Comparison of ENCODE assay signal across 16 cellular contexts in genomic region chr3:73493543-73494314, GRCh38.
DNase-seq lines count a peak whose midpoint lies in the region; TF ChIP-seq lines count a peak whose summit lies in the region.
"Had no signal": no experiment of that assay in that cellular context is flagged by ENCODE, and none has a peak within 500 bp of the region (broad histone marks: within the 10 kb centered on the region; RNA-seq: fewer than 3 reads in every experiment).

No MANE protein-coding gene starts in this region.

- H3K9ac ChIP-seq in fibroblast of lung (ENCODE audit: insufficient read depth, low read length) = no peak overlapping the region
- H3K9ac ChIP-seq in neural progenitor cell = no peak overlapping the region

- H3K4me3 Mint-ChIP-seq in neural progenitor cell = no peak overlapping the region
- H3K4me3 Mint-ChIP-seq: activated naive CD8-positive, alpha-beta T cell treated with anti-CD3 and anti-CD28 coated beads for 36 hours had no signal

- WGBS in hepatocyte (ENCODE audit: low lambda C conversion rate, missing lambda C conversion rate) = 73% methylated on average over 7 of the region's 7 CpGs

- intact Hi-C loops in dorsolateral prefrontal cortex (cut with DNase I) = no loop called here

- DNase-seq in Caki2 (ENCODE audit: low read depth) (peak; percentile 18), T1000 (lab: John Stamatoyannopoulos, UW) (peak; percentile 18), fibroblast of lung (ENCODE audit: low read depth in 2 of 2) (peak; percentile 46 to 91), neural progenitor cell (ENCODE audit: low spot score) (no peak), hepatocyte (ENCODE audit: low spot score) (no peak), dorsolateral prefrontal cortex (no peak)
- DNase-seq in activated naive CD4-positive, alpha-beta T cell treated with anti-CD3 and anti-CD28 coated beads, Interleukin-2, amount 50 U/mL, for 16 hours = no peak
- DNase-seq in stimulated activated CD4-positive, alpha-beta T cell treated with anti-CD3 and anti-CD28 coated beads, Interleukin-15, amount 100 ng/mL, for 24 hours = no peak
- DNase-seq: activated CD4-positive, alpha-beta T cell treated with anti-CD3 and anti-CD28 coated beads for 1 hour; activated naive CD8-positive, alpha-beta T cell treated with anti-CD3 and anti-CD28 coated beads for 36 hours; BE2C; glutamatergic neuron; nucleus accumbens; PC-3; SW 1271; upper lobe of left lung had no signal

- H2AFZ ChIP-seq in fibroblast of lung (ENCODE audit: low read length) = no peak overlapping the region
- H2AFZ ChIP-seq in neural progenitor cell (replicated peaks) = no peak overlapping the region
- H2AFZ ChIP-seq in hepatocyte = no peak overlapping the region

- H3K27me3 ChIP-seq in fibroblast of lung (ENCODE audit: control insufficient read depth, insufficient read depth, low read length) (no peaks in the 10 kb centered on the region), neural progenitor cell (no peaks in the 10 kb centered on the region), hepatocyte (no peaks in the 10 kb centered on the region), dorsolateral prefrontal cortex (no peaks in the 10 kb centered on the region)
- H3K27me3 ChIP-seq: BE2C, upper lobe of left lung had no signal

- no peaks in the 10 kb centered on the region for H3K36me3 Mint-ChIP-seq in neural progenitor cell
- H3K36me3 Mint-ChIP-seq: activated naive CD8-positive, alpha-beta T cell treated with anti-CD3 and anti-CD28 coated beads for 36 hours had no signal

- H3K4me1 Mint-ChIP-seq in neural progenitor cell = peaks cover 18% of the 10 kb centered on the region
- H3K4me1 Mint-ChIP-seq: activated naive CD8-positive, alpha-beta T cell treated with anti-CD3 and anti-CD28 coated beads for 36 hours had no signal

- H3K27me3 Mint-ChIP-seq in neural progenitor cell (ENCODE audit: insufficient read depth, low read depth) = no peaks in the 10 kb centered on the region

- H3K4me1 ChIP-seq in fibroblast of lung (ENCODE audit: control insufficient read depth, extremely low read depth, insufficient read depth, low read length) = peaks cover 6% of the 10 kb centered on the region
- peaks cover 3% of the 10 kb centered on the region for H3K4me1 ChIP-seq in neural progenitor cell
- H3K4me1 ChIP-seq in hepatocyte (ENCODE audit: insufficient read depth) = peaks cover 7% of the 10 kb centered on the region
- H3K4me1 ChIP-seq: BE2C had no signal

- H3K79me2 ChIP-seq in fibroblast of lung (ENCODE audit: control insufficient read depth, insufficient read depth, low read length) (no peaks in the 10 kb centered on the region), neural progenitor cell (ENCODE audit: low read depth) (no peaks in the 10 kb centered on the region), hepatocyte (peaks cover 77% of the 10 kb centered on the region)

- no peaks in the 10 kb centered on the region for H3K9me3 ChIP-seq in fibroblast of lung (ENCODE audit: control insufficient read depth, insufficient read depth, low read depth, low read length)
- no peaks in the 10 kb centered on the region for H3K9me3 ChIP-seq in neural progenitor cell (ENCODE audit: low read depth)
- no peaks in the 10 kb centered on the region for H3K9me3 ChIP-seq in hepatocyte (ENCODE audit: low read depth)
- H3K9me3 ChIP-seq: BE2C, upper lobe of left lung had no signal

- no peak overlapping the region for H3K4me3 ChIP-seq in fibroblast of lung (replicated peaks in 1 of 4; ENCODE audit: control extremely low read depth in 1 of 4, insufficient read depth in 1 of 4, low read depth in 3 of 4, low read length in 4 of 4)
- no peak overlapping the region for H3K4me3 ChIP-seq in neural progenitor cell
- no peak overlapping the region for H3K4me3 ChIP-seq in hepatocyte
- H3K4me3 ChIP-seq in dorsolateral prefrontal cortex = no peak overlapping the region
- H3K4me3 ChIP-seq: upper lobe of left lung had no signal

- H3K4me2 ChIP-seq in fibroblast of lung (ENCODE audit: extremely low read depth, insufficient read depth, low read length) = peak overlapping the region; percentile 54
- no peak overlapping the region for H3K4me2 ChIP-seq in neural progenitor cell
- no peak overlapping the region for H3K4me2 ChIP-seq in hepatocyte

- no peaks in the 10 kb centered on the region for H3K9me2 ChIP-seq in hepatocyte (replicated peaks; ENCODE audit: insufficient read depth)

- H4K20me1 ChIP-seq in fibroblast of lung (ENCODE audit: control insufficient read depth, extremely low read depth, insufficient read depth, low read length) (no peaks in the 10 kb centered on the region), neural progenitor cell (ENCODE audit: low read depth) (no peaks in the 10 kb centered on the region), hepatocyte (ENCODE audit: insufficient read depth, poor library complexity, severe bottlenecking) (peaks cover 22% of the 10 kb centered on the region)

- in situ Hi-C loops in Caki2 (cut with HindIII; ENCODE audit: low pct_unique_long_range_greater_than_20kb, low sequenced_read_pairs) = no loop called here

- no peaks in the 10 kb centered on the region for H3K36me3 ChIP-seq in fibroblast of lung (ENCODE audit: control insufficient read depth, insufficient read depth, low read length)
- no peaks in the 10 kb centered on the region for H3K36me3 ChIP-seq in neural progenitor cell
- H3K36me3 ChIP-seq in hepatocyte (replicated peaks; ENCODE audit: insufficient read depth, low read depth) = no peaks in the 10 kb centered on the region
- H3K36me3 ChIP-seq: BE2C, upper lobe of left lung had no signal

- peak overlapping the region; percentile 59 for H3K27ac ChIP-seq in fibroblast of lung (ENCODE audit: insufficient read depth, low read length)
- no peak overlapping the region for H3K27ac ChIP-seq in neural progenitor cell
- no peak overlapping the region for H3K27ac ChIP-seq in hepatocyte
- H3K27ac ChIP-seq in dorsolateral prefrontal cortex = no peak overlapping the region
- H3K27ac ChIP-seq: upper lobe of left lung had no signal

- TF ChIP-seq CTCF in fibroblast of lung (conservative IDR thresholded peaks at IDR 0.05 in 1 of 2, IDR thresholded peaks at IDR 0.05 in 1 of 2; ENCODE audit: low read depth in 1 of 2, low read length in 2 of 2) (no peak), neural progenitor cell (IDR thresholded peaks at IDR 0.05) (no peak), hepatocyte (IDR thresholded peaks at IDR 0.05; ENCODE audit: poor library complexity) (no peak), dorsolateral prefrontal cortex (IDR thresholded peaks at IDR 0.05 in 54 of 56, conservative IDR thresholded peaks at IDR 0.05 in 2 of 56; ENCODE audit: low read depth in 1 of 56, partially characterized antibody in 56 of 56) (no peak)

- no peaks in the 10 kb centered on the region for H3K9me3 Mint-ChIP-seq in neural progenitor cell
- H3K9me3 Mint-ChIP-seq: activated naive CD8-positive, alpha-beta T cell treated with anti-CD3 and anti-CD28 coated beads for 36 hours had no signal

- H3K27ac Mint-ChIP-seq in neural progenitor cell = peak overlapping the region; percentile 22
- H3K27ac Mint-ChIP-seq: activated naive CD8-positive, alpha-beta T cell treated with anti-CD3 and anti-CD28 coated beads for 36 hours had no signal

- no peaks in the 10 kb centered on the region for H3F3A ChIP-seq in neural progenitor cell (ENCODE audit: low read depth)

Comparison
In these comparisons a context has a peak if more than half of its experiments do, and no peak if none do; other contexts are left out.
1. DNase-seq: peak in Caki2 (single experiment), T1000 (single experiment) and fibroblast of lung (2 of 2); none in neural progenitor cell (single experiment), hepatocyte (single experiment), dorsolateral prefrontal cortex (0 of 10), activated naive CD4-positive, alpha-beta T cell treated with anti-CD3 and anti-CD28 coated beads, Interleukin-2, amount 50 U/mL, for 16 hours (single experiment) and stimulated activated CD4-positive, alpha-beta T cell treated with anti-CD3 and anti-CD28 coated beads, Interleukin-15, amount 100 ng/mL, for 24 hours (single experiment).